In the genomic region with DNA sequence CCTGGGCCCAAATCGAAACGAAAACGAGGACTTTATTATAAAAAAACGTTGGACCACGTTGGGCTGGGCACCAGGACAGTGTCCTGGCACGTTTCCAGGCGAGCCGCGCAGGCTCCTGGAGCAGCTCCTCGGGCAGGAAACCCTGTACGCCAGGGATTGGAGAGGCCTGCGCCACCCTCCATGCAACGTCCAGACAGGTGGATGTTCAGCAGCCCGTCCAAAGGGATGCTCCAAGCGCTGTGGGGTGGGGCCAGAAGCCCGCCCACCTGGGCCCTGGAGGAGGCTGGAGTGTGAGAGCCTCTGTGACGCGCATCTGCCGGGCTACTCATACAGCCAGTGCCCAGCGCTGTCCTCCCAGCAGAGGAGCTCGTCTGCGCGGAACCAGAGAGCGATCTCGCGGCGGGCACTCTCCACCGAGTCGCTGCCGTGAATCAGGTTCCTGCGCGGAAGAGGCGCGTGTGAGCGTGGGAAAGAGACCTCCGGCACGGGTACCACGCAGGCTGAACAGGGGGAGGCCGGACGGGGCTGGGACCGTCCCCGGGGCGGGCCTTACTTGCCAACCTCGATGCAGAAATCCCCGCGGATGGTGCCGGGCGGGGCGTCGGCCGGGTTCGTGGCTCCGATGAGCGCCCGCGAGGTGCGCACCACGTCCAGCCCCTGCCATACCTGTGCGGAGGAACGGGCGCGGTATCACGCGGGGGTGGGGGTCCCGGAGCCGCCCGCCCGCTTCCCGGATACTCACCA, we compare ENCODE assay signal across 8 cellular contexts. TPM values are rescaled to one million over a fixed set of nuclear protein-coding genes. Genes with fewer than 3 reads are reported as not detected.
DNase-seq lines count a peak whose midpoint lies in the region; ATAC-seq and TF ChIP-seq lines count a peak whose summit lies in the region.

No MANE protein-coding gene starts in this region.

- ATAC-seq in activated naive CD8-positive, alpha-beta T cell treated with anti-CD3 and anti-CD28 coated beads, Interleukin-2, amount 10 ng/mL, durations not matched to agents 7 days and 5 days (ENCODE audit: low read depth) = no peak
- ATAC-seq in heart left ventricle (peak; percentile 4 to 45 (median 20)), GM18505 (IDR thresholded peaks at IDR 0.05; ENCODE audit: unreplicated experiment) (no peak), GM21737 (IDR thresholded peaks at IDR 0.05; ENCODE audit: unreplicated experiment) (no peak), GM19455 (IDR thresholded peaks at IDR 0.05; ENCODE audit: unreplicated experiment) (no peak)

- no peak for TF ChIP-seq CTCF in heart left ventricle (IDR thresholded peaks at IDR 0.05)

- peaks cover 14 to 44% (median 32%) of the 10 kb centered on the region in 12 donors for H3K4me1 ChIP-seq in heart left ventricle
- H3K4me1 ChIP-seq in trophoblast cell (ENCODE audit: control insufficient read depth in 1 of 2, insufficient read depth in 2 of 2, low read length in 2 of 2) = peaks cover 10 to 18% of the 10 kb centered on the region in 2 experiments

- peak overlapping the region; percentile 75 to 99 (median 96) for H3K4me3 ChIP-seq in heart left ventricle
- H3K4me3 ChIP-seq in trophoblast cell (ENCODE audit: low read depth, low read length) = peak overlapping the region; percentile 77

- peak overlapping the region; percentile 33 for H3K4ac ChIP-seq in trophoblast cell (ENCODE audit: low read depth, low read length)

- H3K36me3 ChIP-seq in heart left ventricle (peaks cover 0 to 50% (median 38%) of the 10 kb centered on the region in 9 donors), trophoblast cell (ENCODE audit: control insufficient read depth in 1 of 2, insufficient read depth in 2 of 2, low read length in 2 of 2) (peaks cover 46 to 52% of the 10 kb centered on the region in 2 experiments)

- H3K14ac ChIP-seq in trophoblast cell (ENCODE audit: low read length) = peak overlapping the region; percentile 65

- peak overlapping the region; percentile 94 for H3K4me2 ChIP-seq in trophoblast cell (ENCODE audit: low read length)

- H3K27ac ChIP-seq in heart left ventricle (peak overlapping the region; percentile 17 to 99 (median 96)), trophoblast cell (ENCODE audit: low read depth, low read length) (no peak overlapping the region)

- no peak overlapping the region for H2BK12ac ChIP-seq in trophoblast cell (ENCODE audit: low read length)

- peak; percentile 45 for TF ChIP-seq POLR2A in GM19193 (IDR thresholded peaks at IDR 0.05; ENCODE audit: extremely low read depth, insufficient read depth, insufficient read length)
- peak in 1 of 2 donors; percentile 26 for TF ChIP-seq POLR2A in heart left ventricle (IDR thresholded peaks at IDR 0.05)
- TF ChIP-seq POLR2A in GM18505 (IDR thresholded peaks at IDR 0.05; ENCODE audit: borderline replicate concordance, extremely low read depth, insufficient read depth, insufficient read length) = no peak

- peaks cover 22% of the 10 kb centered on the region for H3K79me1 ChIP-seq in trophoblast cell (ENCODE audit: low read length)

- H3K23ac ChIP-seq in trophoblast cell (ENCODE audit: low read length) = no peak overlapping the region

- H4K8ac ChIP-seq in trophoblast cell (ENCODE audit: low read depth, low read length) = peak overlapping the region; percentile 0

- H2AK5ac ChIP-seq in trophoblast cell (ENCODE audit: low read length) = peak overlapping the region; percentile 11

- peaks cover 6% of the 10 kb centered on the region for H3K4me1 Mint-ChIP-seq in activated naive CD8-positive, alpha-beta T cell treated with anti-CD3 and anti-CD28 coated beads, Interleukin-2, amount 10 ng/mL, durations not matched to agents 7 days and 5 days

- H3K9me3 ChIP-seq in heart left ventricle = no peaks in the 10 kb centered on the region
- peaks cover 2% of the 10 kb centered on the region for H3K9me3 ChIP-seq in trophoblast cell (ENCODE audit: insufficient read depth, low read depth, low read length)

- DNase-seq in activated naive CD8-positive, alpha-beta T cell treated with anti-CD3 and anti-CD28 coated beads, Interleukin-2, amount 10 ng/mL, durations not matched to agents 7 days and 5 days = peak; percentile 65
- peak in 4 of 5 donors; percentile 66 to 78 (median 71) for DNase-seq in heart left ventricle
- DNase-seq in trophoblast cell = peak; percentile 81 to 84

- peaks cover 15% of the 10 kb centered on the region for H3K79me2 ChIP-seq in trophoblast cell (ENCODE audit: control insufficient read depth, insufficient read depth, low read length, poor library complexity)

- H3K36me3 Mint-ChIP-seq in activated naive CD8-positive, alpha-beta T cell treated with anti-CD3 and anti-CD28 coated beads, Interleukin-2, amount 10 ng/mL, durations not matched to agents 7 days and 5 days = peaks cover 6% of the 10 kb centered on the region

- peak overlapping the region; percentile 10 for H3K9ac ChIP-seq in trophoblast cell (ENCODE audit: low read length)

- no peak overlapping the region for H2AFZ ChIP-seq in trophoblast cell (ENCODE audit: insufficient read depth, low read length, poor library complexity)

- H3K4me3 Mint-ChIP-seq in activated naive CD8-positive, alpha-beta T cell treated with anti-CD3 and anti-CD28 coated beads, Interleukin-2, amount 10 ng/mL, durations not matched to agents 7 days and 5 days = peak overlapping the region; percentile 99

- no peaks in the 10 kb centered on the region for H3K9me3 Mint-ChIP-seq in activated naive CD8-positive, alpha-beta T cell treated with anti-CD3 and anti-CD28 coated beads, Interleukin-2, amount 10 ng/mL, durations not matched to agents 7 days and 5 days

- WGBS in heart left ventricle, 4 donors = 5 to 17% (median 10%) methylated on average over 36 to 69 of the region's 69 CpGs
- WGBS in trophoblast cell (ENCODE audit: extremely low coverage, insufficient coverage, insufficient read length) = no CpG with 5 or more reads among the region's 69 CpGs

- H3K18ac ChIP-seq in trophoblast cell (ENCODE audit: low read length) = peak overlapping the region; percentile 37

- H4K12ac ChIP-seq in trophoblast cell (ENCODE audit: low read depth, low read length) = peak overlapping the region; percentile 39

- H2BK120ac ChIP-seq in trophoblast cell (ENCODE audit: insufficient read depth, low read length, poor library complexity) = no peak overlapping the region

- H3K27me3 Mint-ChIP-seq in activated naive CD8-positive, alpha-beta T cell treated with anti-CD3 and anti-CD28 coated beads, Interleukin-2, amount 10 ng/mL, durations not matched to agents 7 days and 5 days = no peaks in the 10 kb centered on the region

- H3K27ac Mint-ChIP-seq in activated naive CD8-positive, alpha-beta T cell treated with anti-CD3 and anti-CD28 coated beads, Interleukin-2, amount 10 ng/mL, durations not matched to agents 7 days and 5 days = peak overlapping the region; percentile 64

- intact Hi-C loops in heart left ventricle (cut with DNase I) = loop anchor here in 2 of 10 donors (5.0 kb wide), 2 partner anchors 63 to 158 kb away; a partner anchor contains a TSS

- H2BK5ac ChIP-seq in trophoblast cell (ENCODE audit: low read depth, low read length, poor library complexity) = no peak overlapping the region

- POLR2A ChIA-PET in activated naive CD8-positive, alpha-beta T cell treated with anti-CD3 and anti-CD28 coated beads, Interleukin-2, amount 10 ng/mL, durations not matched to agents 7 days and 5 days (lab: Charles Lee) = interaction anchor here (0.5 to 6.3 kb wide), 6 partner anchors 9 to 350 kb away, joined by 3 to 88 read pairs (median 4); a partner anchor contains a TSS

- H3K27me3 ChIP-seq in heart left ventricle (no peaks in the 10 kb centered on the region), trophoblast cell (ENCODE audit: insufficient read depth, low read length) (no peaks in the 10 kb centered on the region)

- H4K91ac ChIP-seq in trophoblast cell (ENCODE audit: low read depth, low read length) = peak overlapping the region; percentile 8

RNA-seq across cellular contexts. Expression of a gene that starts 0.8 kb away (rescaled TPM):
- polyA plus RNA-seq in PFSK-1 (2012; ENCODE audit: insufficient read length, low read depth) = 87.9 TPM
- total RNA-seq in activated naive CD8-positive, alpha-beta T cell treated with anti-CD3 and anti-CD28 coated beads, Interleukin-2, amount 10 ng/mL, durations not matched to agents 7 days and 5 days = 10 to 100 TPM; 58.1 to 60.9 TPM
- total RNA-seq in heart left ventricle = 10 to 100 TPM; 24.4 to 68.3 (median 31.3) TPM
- 10 to 100 TPM; 27.4 to 86.4 TPM for polyA plus RNA-seq in heart left ventricle
- 31.6 TPM in 2 replicates for polyA plus RNA-seq in trophoblast cell (2013)

RNA-seq across cellular contexts. Expression of a gene that starts 2.1 kb away (rescaled TPM):
- 7.4 TPM for polyA plus RNA-seq in PFSK-1 (2012; ENCODE audit: insufficient read length, low read depth)
- 10 to 100 TPM; 28.7 to 36.3 TPM for total RNA-seq in activated naive CD8-positive, alpha-beta T cell treated with anti-CD3 and anti-CD28 coated beads, Interleukin-2, amount 10 ng/mL, durations not matched to agents 7 days and 5 days
- 10 to 100 TPM in 2 of 9 donors, 1 to 10 TPM in 7; 3.4 to 12.9 (median 6.0) TPM for total RNA-seq in heart left ventricle
- 1 to 10 TPM; 3.6 to 7.8 TPM for polyA plus RNA-seq in heart left ventricle
- 3.6 and 4.3 TPM in 2 replicates for polyA plus RNA-seq in trophoblast cell (2013)

RNA-seq across cellular contexts. Expression of a gene that starts 2.4 kb away (rescaled TPM):
- 214 TPM for polyA plus RNA-seq in PFSK-1 (2012; ENCODE audit: insufficient read length, low read depth)
- 100 to 1,000 TPM in 1 of 2 experiments, 10 to 100 TPM in 1; 91.6 to 103 TPM for total RNA-seq in activated naive CD8-positive, alpha-beta T cell treated with anti-CD3 and anti-CD28 coated beads, Interleukin-2, amount 10 ng/mL, durations not matched to agents 7 days and 5 days
- 100 to 1,000 TPM in 2 of 9 donors, 10 to 100 TPM in 7; 58.0 to 123 (median 79.3) TPM for total RNA-seq in heart left ventricle
- polyA plus RNA-seq in heart left ventricle = 100 to 1,000 TPM; 117 to 118 TPM
- polyA plus RNA-seq in trophoblast cell (2013) = 94.3 and 98.1 TPM in 2 replicates

RNA-seq across cellular contexts. Expression of a gene that starts 11.9 kb away (rescaled TPM):
- polyA plus RNA-seq in PFSK-1 (2012; ENCODE audit: insufficient read length, low read depth) = 47.8 TPM
- total RNA-seq in activated naive CD8-positive, alpha-beta T cell treated with anti-CD3 and anti-CD28 coated beads, Interleukin-2, amount 10 ng/mL, durations not matched to agents 7 days and 5 days = 10 to 100 TPM; 67.8 to 74.1 TPM
- total RNA-seq in heart left ventricle = 100 to 1,000 TPM in 1 of 9 donors, 10 to 100 TPM in 8; 25.8 to 100 (median 31.8) TPM
- polyA plus RNA-seq in heart left ventricle = 10 to 100 TPM; 44.5 to 52.0 TPM
- polyA plus RNA-seq in trophoblast cell (2013) = 33.2 and 35.2 TPM in 2 replicates

RNA-seq across cellular contexts. Expression of a gene that starts 12.3 kb away (rescaled TPM):
- 104 TPM for polyA plus RNA-seq in PFSK-1 (2012; ENCODE audit: insufficient read length, low read depth)
- total RNA-seq in activated naive CD8-positive, alpha-beta T cell treated with anti-CD3 and anti-CD28 coated beads, Interleukin-2, amount 10 ng/mL, durations not matched to agents 7 days and 5 days = 10 to 100 TPM; 55.6 to 55.9 TPM
- total RNA-seq in heart left ventricle = 10 to 100 TPM; 26.7 to 81.9 (median 30.1) TPM
- 10 to 100 TPM; 41.2 to 63.1 TPM for polyA plus RNA-seq in heart left ventricle
- polyA plus RNA-seq in trophoblast cell (2013) = 44.4 and 44.6 TPM in 2 replicates

Comparison
In these comparisons a context has a peak if more than half of its experiments do, and no peak if none do; other contexts are left out.
1. ATAC-seq: peak in heart left ventricle (4 of 4); none in activated naive CD8-positive, alpha-beta T cell treated with anti-CD3 and anti-CD28 coated beads, Interleukin-2, amount 10 ng/mL, durations not matched to agents 7 days and 5 days (single experiment), GM18505 (single experiment), GM21737 (single experiment) and GM19455 (single experiment).
2. Peak in every context shown above with its lines, with median percentiles within 50 percentile points of each other: DNase-seq.